ENCODE assay signal across 20 cellular contexts in the genomic region with DNA sequence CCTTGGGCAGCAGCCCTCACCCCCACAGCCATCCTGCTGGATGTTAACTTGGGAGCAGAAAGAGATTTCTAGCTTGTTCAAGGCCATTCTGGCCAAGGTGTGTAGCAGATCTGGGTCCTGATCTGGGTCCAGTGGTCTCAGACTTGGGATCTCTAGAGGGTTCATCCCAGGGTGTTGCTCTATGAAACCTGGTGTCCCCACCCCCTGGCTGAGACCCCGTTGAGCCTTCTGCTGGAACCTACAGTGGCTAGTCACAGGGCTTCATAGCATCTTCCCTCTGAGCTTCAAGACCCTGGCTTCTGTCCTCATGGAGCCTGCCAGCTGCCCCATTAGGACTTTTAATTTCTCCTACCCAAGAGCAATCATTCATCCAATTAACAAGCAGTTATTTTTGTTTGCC.
"Had no signal": no experiment of that assay in that cellular context is flagged by ENCODE, and none has a peak within 500 bp of the region (broad histone marks: within the 10 kb centered on the region; RNA-seq: fewer than 3 reads in every experiment).

No MANE protein-coding gene starts in this region.

- H3K27me3 ChIP-seq: esophagus muscularis mucosa, foreskin keratinocyte, gastroesophageal sphincter, hepatocyte, left lung had no signal

- H3K36me3 Mint-ChIP-seq: immature natural killer cell; mesothelial cell of epicardium; naive B cell; naive thymus-derived CD8-positive, alpha-beta T cell had no signal

- H3K9me3 Mint-ChIP-seq: dendritic cell treated with granulocyte-macrophage colony-stimulating factor and Interleukin-4, amounts not matched to agents 40 ng/mL and 50 ng/mL, for 4 days; immature natural killer cell; mesothelial cell of epicardium; naive B cell; naive thymus-derived CD8-positive, alpha-beta T cell had no signal

- H3K27me3 Mint-ChIP-seq: dendritic cell treated with granulocyte-macrophage colony-stimulating factor and Interleukin-4, amounts not matched to agents 40 ng/mL and 50 ng/mL, for 4 days; effector memory CD8-positive, alpha-beta T cell had no signal

- DNase-seq: cortex of kidney; effector CD8-positive, alpha-beta T cell; effector memory CD8-positive, alpha-beta T cell; foreskin keratinocyte; heart left ventricle; hypothalamus; immature natural killer cell; left cardiac atrium; left lung; left ventricle myocardium superior; lower lobe of right lung; mesenchymal stem cell; mucosa of descending colon; naive B cell; naive thymus-derived CD8-positive, alpha-beta T cell had no signal

- H3K27ac ChIP-seq: esophagus muscularis mucosa, foreskin keratinocyte, gastroesophageal sphincter, heart left ventricle, hepatocyte, left lung, lower lobe of right lung had no signal

- H3K9me3 ChIP-seq: esophagus muscularis mucosa, gastroesophageal sphincter, heart left ventricle, left lung, lower lobe of right lung, mucosa of descending colon had no signal

- H3K4me1 Mint-ChIP-seq: mesothelial cell of epicardium; naive B cell; naive thymus-derived CD8-positive, alpha-beta T cell had no signal

- ATAC-seq: effector memory CD8-positive, alpha-beta T cell; foreskin keratinocyte; gastroesophageal sphincter; heart left ventricle; left cardiac atrium; left lung; left ventricle myocardium superior; lower lobe of right lung; mucosa of descending colon; naive thymus-derived CD8-positive, alpha-beta T cell had no signal

- H3K4me1 ChIP-seq: foreskin keratinocyte, gastroesophageal sphincter, lower lobe of right lung had no signal

- H3K36me3 ChIP-seq: esophagus muscularis mucosa, gastroesophageal sphincter, heart left ventricle, left lung, lower lobe of right lung had no signal

- H3K4me3 ChIP-seq: esophagus muscularis mucosa, gastroesophageal sphincter, heart left ventricle, hepatocyte, left lung, lower lobe of right lung, mucosa of descending colon had no signal

- H3K4me3 Mint-ChIP-seq: dendritic cell treated with granulocyte-macrophage colony-stimulating factor and Interleukin-4, amounts not matched to agents 40 ng/mL and 50 ng/mL, for 4 days; effector memory CD8-positive, alpha-beta T cell; immature natural killer cell; mesothelial cell of epicardium; naive B cell; naive thymus-derived CD8-positive, alpha-beta T cell had no signal

- H3K27ac Mint-ChIP-seq: dendritic cell treated with granulocyte-macrophage colony-stimulating factor and Interleukin-4, amounts not matched to agents 40 ng/mL and 50 ng/mL, for 4 days; effector memory CD8-positive, alpha-beta T cell; immature natural killer cell; mesothelial cell of epicardium; naive B cell; naive thymus-derived CD8-positive, alpha-beta T cell had no signal
